ENCODE assay signal across 1 cellular context in the genomic region with DNA sequence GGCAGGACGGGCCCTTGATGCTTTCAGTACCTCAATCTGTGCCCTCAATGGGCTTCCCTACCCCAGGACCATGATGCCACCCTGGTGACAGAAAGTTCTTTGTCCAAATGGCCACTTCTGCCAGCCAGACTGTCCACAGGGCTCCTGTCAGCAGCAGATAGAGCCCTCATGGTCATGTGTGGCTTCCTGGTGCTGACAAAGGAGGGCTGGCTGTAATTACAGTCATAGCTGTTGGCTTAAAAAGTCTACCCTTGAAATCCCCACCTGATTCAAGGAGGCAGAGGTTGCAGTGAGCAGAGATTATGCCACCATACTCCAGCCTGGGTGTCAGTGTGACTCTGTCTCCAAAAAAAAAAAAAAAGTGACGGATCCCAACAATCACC.
TF ChIP-seq lines count a peak whose summit lies in the region.

No MANE protein-coding gene starts in this region.

TF ChIP-seq in HCT116, 20 proteins besides CTCF, POLR2A, EP300 and RAD21 (continued from another document):
- TF ChIP-seq, protein P1, sequence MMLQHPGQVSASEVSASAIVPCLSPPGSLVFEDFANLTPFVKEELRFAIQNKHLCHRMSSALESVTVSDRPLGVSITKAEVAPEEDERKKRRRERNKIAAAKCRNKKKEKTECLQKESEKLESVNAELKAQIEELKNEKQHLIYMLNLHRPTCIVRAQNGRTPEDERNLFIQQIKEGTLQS (IDR thresholded peaks at IDR 0.05), result no peak
- TF ChIP-seq SRF (IDR thresholded peaks at IDR 0.05; ENCODE audit: low read depth) (no peak), ZBTB33 (IDR thresholded peaks at IDR 0.05; ENCODE audit: extremely low read depth, insufficient replicate concordance, low read length) (no peak), YY1 (IDR thresholded peaks at IDR 0.05; ENCODE audit: extremely low read depth, insufficient replicate concordance, low read depth, low read length) (no peak), POLR2AphosphoS5 (IDR thresholded peaks at IDR 0.05; ENCODE audit: low read depth, low read length) (no peak), CEBPB (IDR thresholded peaks at IDR 0.05; ENCODE audit: low read depth) (no peak), ZFX (IDR thresholded peaks at IDR 0.05) (no peak), SP1 (IDR thresholded peaks at IDR 0.05; ENCODE audit: low read depth) (no peak), EZH2 (IDR thresholded peaks at IDR 0.05) (no peak)
